In genomic region chr5:53110156-53110555, GRCh38 we compare ENCODE assay signal across 8 cellular contexts. TPM values are rescaled to one million over a fixed set of nuclear protein-coding genes. Genes with fewer than 3 reads are reported as not detected.
DNase-seq lines count a peak whose midpoint lies in the region; ATAC-seq and TF ChIP-seq lines count a peak whose summit lies in the region.

No MANE protein-coding gene starts in this region.

- in situ Hi-C loops in astrocyte of the spinal cord (cut with HindIII; ENCODE audit: low sequenced_read_pairs): no loop called here

- TF ChIP-seq CTCF in astrocyte of the spinal cord (IDR thresholded peaks at IDR 0.05; ENCODE audit: low read depth, low read length) (no peak), lower leg skin (IDR thresholded peaks at IDR 0.05) (no peak), upper lobe of left lung (IDR thresholded peaks at IDR 0.05) (no peak)

- H3K36me3 ChIP-seq in upper lobe of left lung: peaks cover 0 to 9% (median 0%) of the 10 kb centered on the region in 4 donors

- TF ChIP-seq EP300 in upper lobe of left lung (IDR thresholded peaks at IDR 0.05): no peak

- peak overlapping the region; percentile 68 to 91 (median 76) for H3K27ac ChIP-seq in upper lobe of left lung

- H3K9me3 ChIP-seq in upper lobe of left lung: no peaks in the 10 kb centered on the region

- H3K4me3 ChIP-seq in astrocyte of the spinal cord (ENCODE audit: low read depth, low read length): peak overlapping the region; percentile 81
- H3K4me3 ChIP-seq in lower leg skin (ENCODE audit: low read depth, poor library complexity, severe bottlenecking): peak overlapping the region; percentile 30
- peak overlapping the region; percentile 65 to 75 (median 72) for H3K4me3 ChIP-seq in upper lobe of left lung

- intact Hi-C loops in lower leg skin (cut with DNase I; ENCODE audit: low total_unique reads): no loop called here

- DNase-seq in activated gamma-delta T cell treated with Interleukin-2 at 50 U/mL for 16 hours (peak; percentile 4), activated gamma-delta T cell (lab: John Stamatoyannopoulos, UW) (no peak), astrocyte of the spinal cord (ENCODE audit: low read depth, low spot score) (no peak), lower leg skin (ENCODE audit: low spot score in 2 of 2) (no peak), upper lobe of left lung (no peak), NCI-H128 (lab: John Stamatoyannopoulos, UW; ENCODE audit: unreplicated experiment) (no peak)
- DNase-seq in stimulated activated naive CD4-positive, alpha-beta T cell treated with Interleukin-2 at 50 U/mL for 16 hours (lab: John Stamatoyannopoulos, UW): no peak

- H3K4me1 ChIP-seq in upper lobe of left lung: peaks cover 3 to 23% (median 16%) of the 10 kb centered on the region in 4 donors

- WGBS in lower leg skin, 2 donors: 20 to 27% methylated on average over 6 of the region's 6 CpGs
- WGBS in upper lobe of left lung, 2 donors: 11 to 13% methylated on average over 6 of the region's 6 CpGs

- no peak for TF ChIP-seq POLR2A in lower leg skin (IDR thresholded peaks at IDR 0.05)
- TF ChIP-seq POLR2A in upper lobe of left lung (IDR thresholded peaks at IDR 0.05): no peak

- ATAC-seq in HG03354 (IDR thresholded peaks at IDR 0.05; ENCODE audit: poor library complexity, severe bottlenecking, unreplicated experiment) (peak; percentile 15), upper lobe of left lung (ENCODE audit: low FRiP score in 2 of 2) (no peak)

- no peaks in the 10 kb centered on the region for H3K27me3 ChIP-seq in upper lobe of left lung

RNA-seq across cellular contexts. Expression of gene MOCS2, which starts 0.6 kb away (rescaled TPM):
- total RNA-seq in lower leg skin (10 to 100 TPM; 12.1 to 23.3 (median 17.6) TPM), upper lobe of left lung (10 to 100 TPM; 21.5 to 65.7 (median 27.0) TPM)

Comparison
In these comparisons a context has a peak if more than half of its experiments do, and no peak if none do; other contexts are left out.
1. H3K4me3 ChIP-seq: peak in every context shown above with its lines; median percentile 81 in astrocyte of the spinal cord; 72 in upper lobe of left lung; 30 in lower leg skin.